ENCODE assay signal across 8 cellular contexts in the genomic region with DNA sequence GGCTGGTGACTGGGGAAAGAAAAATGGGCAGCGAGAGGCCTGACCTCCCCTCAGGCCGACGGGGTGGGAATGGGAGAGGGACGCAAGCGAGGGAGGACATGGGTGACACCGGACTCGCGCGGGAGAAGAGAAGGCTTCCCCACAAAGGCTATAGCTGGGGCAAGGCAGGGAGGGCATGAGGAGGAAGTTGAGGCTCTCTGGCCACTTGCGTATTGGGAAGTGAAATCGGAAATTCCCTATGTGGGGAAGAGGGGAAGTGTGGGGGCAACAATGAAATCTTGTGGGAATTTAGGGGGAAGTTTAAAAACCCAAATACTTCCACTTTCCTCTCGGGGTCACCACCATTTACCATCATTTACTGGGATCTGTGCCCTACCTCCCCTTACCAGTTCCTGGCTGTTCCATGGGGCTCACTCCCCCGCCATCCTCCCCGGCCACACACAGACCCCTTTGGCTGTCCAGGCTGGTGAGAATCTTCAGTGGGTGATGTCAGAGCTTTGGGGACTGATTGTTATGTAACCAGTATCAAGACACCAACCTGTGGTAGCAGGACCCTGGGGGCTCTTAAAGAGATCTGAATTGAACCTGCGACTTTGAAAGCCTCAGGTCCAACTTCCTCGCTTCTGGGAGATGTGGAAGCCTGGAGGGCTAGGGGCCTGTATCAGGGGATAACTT. TPM values are rescaled to one million over a fixed set of nuclear protein-coding genes. Genes with fewer than 3 reads are reported as not detected.
DNase-seq lines count a peak whose midpoint lies in the region; ATAC-seq and TF ChIP-seq lines count a peak whose summit lies in the region.

No MANE protein-coding gene starts in this region.

- TF ChIP-seq CTCF in foreskin fibroblast (IDR thresholded peaks at IDR 0.05; ENCODE audit: low read depth, low read length) (no peak), retinal pigment epithelial cell (conservative IDR thresholded peaks at IDR 0.05; ENCODE audit: low read depth, low read length) (no peak)

- DNase-seq in SIG-M5 treated with dmso at 0.1 percent for 504 hours (lab: John Stamatoyannopoulos, UW; ENCODE audit: unreplicated experiment) (peak; percentile 51), SIG-M5 (lab: John Stamatoyannopoulos, UW) (no peak), T-helper 17 cell (no peak), foreskin fibroblast (no peak), retinal pigment epithelial cell (ENCODE audit: low read depth) (no peak), cortex of kidney (lab: John Stamatoyannopoulos, UW) (no peak), HT-29 (ENCODE audit: low spot score) (no peak), NCI-H748 (lab: John Stamatoyannopoulos, UW; ENCODE audit: unreplicated experiment) (no peak)

- no peaks in the 10 kb centered on the region for H3K9me3 ChIP-seq in T-helper 17 cell (ENCODE audit: control insufficient read depth, low read length, poor library complexity, severe bottlenecking)

- no peak for ATAC-seq in T-helper 17 cell

- H3K27me3 Mint-ChIP-seq in T-helper 17 cell = no peaks in the 10 kb centered on the region

- peak overlapping the region; percentile 68 to 87 for H3K4me3 ChIP-seq in foreskin fibroblast (ENCODE audit: low read depth in 1 of 2, low read length in 2 of 2)
- H3K4me3 ChIP-seq in retinal pigment epithelial cell (ENCODE audit: low read length) = peak overlapping the region; percentile 75

- H3K4me1 Mint-ChIP-seq in T-helper 17 cell = peaks cover 60% of the 10 kb centered on the region

- peaks cover 8% of the 10 kb centered on the region for H3K36me3 Mint-ChIP-seq in T-helper 17 cell (ENCODE audit: low read depth)

- peak overlapping the region; percentile 97 for H3K4me3 Mint-ChIP-seq in T-helper 17 cell

- H3K27ac Mint-ChIP-seq in T-helper 17 cell = peak overlapping the region; percentile 97

RNA-seq across cellular contexts. Expression of gene EHD1, which starts 0.9 kb away (rescaled TPM):
- total RNA-seq in T-helper 17 cell = 100 to 1,000 TPM; 184 to 212 TPM
- total RNA-seq in HT-29 (2014; rRNA removed; shearing (Covaris generic)) = 118 and 123 TPM in 2 replicates

RNA-seq across cellular contexts. Expression of gene CDC42BPG, which starts 34.9 kb away (rescaled TPM):
- 1 to 10 TPM; 4.0 to 7.7 TPM for total RNA-seq in T-helper 17 cell
- total RNA-seq in HT-29 (2014; rRNA removed; shearing (Covaris generic)) = 22.7 and 24.7 TPM in 2 replicates

RNA-seq across cellular contexts. Expression of gene ATG2A, which starts 37.6 kb away (rescaled TPM):
- 100 to 1,000 TPM; 161 to 226 TPM for total RNA-seq in T-helper 17 cell
- total RNA-seq in HT-29 (2014; rRNA removed; shearing (Covaris generic)) = 47.1 and 50.5 TPM in 2 replicates

RNA-seq across cellular contexts. Expression of gene PPP2R5B, which starts 45.1 kb away (rescaled TPM):
- 10 to 100 TPM; 21.5 to 25.3 TPM for total RNA-seq in T-helper 17 cell
- 7.9 and 8.9 TPM in 2 replicates for total RNA-seq in HT-29 (2014; rRNA removed; shearing (Covaris generic))

RNA-seq across cellular contexts. Expression of gene GPHA2, which starts 56.3 kb away (rescaled TPM):
- not detected for total RNA-seq in T-helper 17 cell
- not detected in 2 replicates for total RNA-seq in HT-29 (2014; rRNA removed; shearing (Covaris generic))
